19 cellular contexts compared by ENCODE assay signal in the genomic region with DNA sequence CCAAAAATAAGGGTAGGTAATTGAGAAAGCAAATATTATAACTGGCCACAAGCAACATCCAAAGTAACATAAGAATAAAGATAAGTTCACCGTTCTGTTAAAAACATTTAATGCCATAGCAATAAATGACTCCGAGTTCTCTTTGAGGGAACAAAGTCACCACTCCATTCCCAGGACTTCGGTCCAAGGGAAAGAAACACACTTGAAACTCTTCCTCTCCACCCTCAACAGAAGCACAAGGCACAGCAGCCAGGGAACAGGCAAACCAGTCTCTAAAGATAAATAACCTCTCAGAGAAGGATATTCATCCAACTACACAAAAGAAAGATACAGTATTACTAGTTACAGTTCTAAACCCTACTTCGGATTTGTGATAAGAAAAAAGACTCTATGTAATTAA. TPM values are rescaled to one million over a fixed set of nuclear protein-coding genes. Genes with fewer than 3 reads are reported as not detected.
DNase-seq lines count a peak whose midpoint lies in the region; ATAC-seq and TF ChIP-seq lines count a peak whose summit lies in the region.
"Had no signal": no experiment of that assay in that cellular context is flagged by ENCODE, and none has a peak within 500 bp of the region (broad histone marks: within the 10 kb centered on the region; RNA-seq: fewer than 3 reads in every experiment).

No MANE protein-coding gene starts in this region.

- H3K9me3 ChIP-seq in BLaER1 (no peaks in the 10 kb centered on the region), DND-41 (ENCODE audit: insufficient read depth, low read length, severe bottlenecking) (no peaks in the 10 kb centered on the region)
- H3K9me3 ChIP-seq: vagina had no signal

- peaks cover 41% of the 10 kb centered on the region for H3K4me1 Mint-ChIP-seq in activated naive CD8-positive, alpha-beta T cell treated with anti-CD3 and anti-CD28 coated beads for 36 hours
- H3K4me1 Mint-ChIP-seq in nephron, result peaks cover 59% of the 10 kb centered on the region

- H3K36me3 ChIP-seq in BLaER1, result no peaks in the 10 kb centered on the region
- no peaks in the 10 kb centered on the region; the same call in none of the 2 replicates for H3K36me3 ChIP-seq in DND-41 (ENCODE audit: insufficient read depth, low read length)
- H3K36me3 ChIP-seq: vagina had no signal

- H3K4me2 ChIP-seq in BLaER1 (peak overlapping the region; percentile 95; the same call in 1 of the 2 replicates), DND-41 (ENCODE audit: insufficient read depth, low read length) (peak overlapping the region; percentile 98)

- H3K4me3 ChIP-seq in BLaER1 (no peak overlapping the region), DND-41 (ENCODE audit: low read depth in 1 of 2, low read length in 2 of 2) (no peak overlapping the region)
- H3K4me3 ChIP-seq: vagina had no signal

- H3K27ac ChIP-seq in BLaER1 (no peak overlapping the region), DND-41 (ENCODE audit: low read length) (no peak overlapping the region), caudate nucleus (ENCODE audit: low read depth, low read length) (no peak overlapping the region)
- H3K27ac ChIP-seq: vagina had no signal

- H3K9ac ChIP-seq in BLaER1 (0 out of 2 replicates have a peak overlapping the region, but pooled peaks have one; percentile 91), DND-41 (ENCODE audit: low read depth, low read length) (peak overlapping the region; percentile 16; the same call in 1 of the 2 replicates)

- peaks cover 94% of the 10 kb centered on the region for H3K79me2 ChIP-seq in DND-41 (ENCODE audit: insufficient read depth, low read length)

- no peak for TF ChIP-seq CTCF in DND-41 (IDR thresholded peaks at IDR 0.05; ENCODE audit: borderline replicate concordance, extremely low read depth, low read length, poor library complexity, severe bottlenecking)
- no peak for TF ChIP-seq CTCF in nephron (IDR thresholded peaks at IDR 0.05; ENCODE audit: unreplicated experiment in 3 of 3)

- H3K4me3 Mint-ChIP-seq in activated naive CD8-positive, alpha-beta T cell treated with anti-CD3 and anti-CD28 coated beads for 36 hours, result peak overlapping the region; percentile 0
- peak overlapping the region; percentile 94 to 98 (median 95) for H3K4me3 Mint-ChIP-seq in nephron

- no peak overlapping the region for H3K27ac Mint-ChIP-seq in activated naive CD8-positive, alpha-beta T cell treated with anti-CD3 and anti-CD28 coated beads for 36 hours
- peak overlapping the region in 2 of 3 experiments; percentile 59 to 83 for H3K27ac Mint-ChIP-seq in nephron

- H3K27me3 ChIP-seq in BLaER1 (no peaks in the 10 kb centered on the region), DND-41 (ENCODE audit: insufficient read depth, low read length, poor library complexity) (no peaks in the 10 kb centered on the region)
- H3K27me3 ChIP-seq: vagina had no signal

- peaks cover 5% of the 10 kb centered on the region for H3K36me3 Mint-ChIP-seq in activated naive CD8-positive, alpha-beta T cell treated with anti-CD3 and anti-CD28 coated beads for 36 hours
- no peaks in the 10 kb centered on the region for H3K36me3 Mint-ChIP-seq in nephron (ENCODE audit: low read depth)

- no peak overlapping the region for H2AFZ ChIP-seq in DND-41 (ENCODE audit: low read depth, low read length)

- H4K20me1 ChIP-seq in BLaER1 (peaks cover 93% of the 10 kb centered on the region), DND-41 (ENCODE audit: insufficient read depth, low read length) (peaks cover 67% of the 10 kb centered on the region)

- no peaks in the 10 kb centered on the region for H3K9me3 Mint-ChIP-seq in activated naive CD8-positive, alpha-beta T cell treated with anti-CD3 and anti-CD28 coated beads for 36 hours
- H3K9me3 Mint-ChIP-seq in nephron, result no peaks in the 10 kb centered on the region

- ATAC-seq in DND-41 (ENCODE audit: insufficient read depth, low read depth), result no peak

- H3K27me3 Mint-ChIP-seq in activated naive CD8-positive, alpha-beta T cell treated with anti-CD3 and anti-CD28 coated beads for 36 hours, result no peaks in the 10 kb centered on the region
- no peaks in the 10 kb centered on the region for H3K27me3 Mint-ChIP-seq in nephron (ENCODE audit: low read depth)

- DNase-seq in DND-41 (no peak), NCI-H345 treated with DMSO at 0.1 percent for 48 hours (lab: John Stamatoyannopoulos, UW; ENCODE audit: unreplicated experiment) (no peak), NCI-H524 (lab: John Stamatoyannopoulos, UW) (no peak), caudate nucleus (lab: John Stamatoyannopoulos, UW) (no peak), NCI-H2196 treated with DMSO at 0.1 percent for 48 hours (lab: John Stamatoyannopoulos, UW; ENCODE audit: unreplicated experiment) (no peak)
- DNase-seq in activated naive CD8-positive, alpha-beta T cell treated with anti-CD3 and anti-CD28 coated beads for 36 hours, result no peak
- DNase-seq: activated CD8-positive, alpha-beta memory T cell treated with anti-CD3 and anti-CD28 coated beads, Interleukin-2, amount 50 U/mL, for 48 hours; aorta; GDM1; Kasumi-1; mesenchymal stem cell; NCI-H187 treated with DMSO at 0.1 percent for 48 hours; NCI-H69; posterior cingulate gyrus; SIG-M5; stimulated activated CD4-positive, alpha-beta T cell treated with anti-CD3 and anti-CD28 coated beads, Interleukin-1b, Interleukin-23, amount 100 ng/mL, for 48 hours had no signal

- H3K4me1 ChIP-seq in BLaER1 (peaks cover 36% of the 10 kb centered on the region), DND-41 (ENCODE audit: insufficient read depth, low read length) (peaks cover 31% of the 10 kb centered on the region)

RNA-seq across cellular contexts. Expression of gene SETD3, which starts 2.5 kb away (rescaled TPM):
- 10 to 100 TPM; 52.6 to 54.5 TPM for total RNA-seq in activated naive CD8-positive, alpha-beta T cell treated with anti-CD3 and anti-CD28 coated beads for 36 hours

RNA-seq across cellular contexts. Expression of gene CCNK, which starts 3.1 kb away (rescaled TPM):
- 100 to 1,000 TPM; 103 to 108 TPM for total RNA-seq in activated naive CD8-positive, alpha-beta T cell treated with anti-CD3 and anti-CD28 coated beads for 36 hours
